ENCODE assay signal across 28 cellular contexts in the genomic region with DNA sequence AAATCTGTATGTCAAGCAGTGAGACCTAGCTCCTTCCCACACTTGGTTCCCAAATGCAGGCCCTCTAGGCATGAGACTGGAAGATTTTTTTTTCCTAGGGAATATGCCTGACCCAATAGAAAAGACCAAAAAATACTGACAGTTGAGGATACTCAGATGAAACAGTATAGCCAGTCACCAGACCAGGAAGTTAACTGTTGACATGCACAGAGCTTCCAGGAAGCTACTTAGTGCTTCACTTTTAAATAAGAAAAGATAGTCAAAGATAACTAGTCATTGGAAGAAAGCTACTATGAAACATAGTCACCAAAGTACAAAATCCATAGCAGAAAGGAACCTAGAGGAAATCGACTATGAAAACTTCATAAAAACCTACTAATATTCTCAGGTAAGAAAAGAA. TPM values are rescaled to one million over a fixed set of nuclear protein-coding genes. Genes with fewer than 3 reads are reported as not detected.
DNase-seq lines count a peak whose midpoint lies in the region; ATAC-seq, FAIRE-seq and TF ChIP-seq lines count a peak whose summit lies in the region.
"Had no signal": no experiment of that assay in that cellular context is flagged by ENCODE, and none has a peak within 500 bp of the region (broad histone marks: within the 10 kb centered on the region; RNA-seq: fewer than 3 reads in every experiment).

No MANE protein-coding gene starts in this region.

- no peak for TF ChIP-seq RAD21 in HepG2 (CRISPR knock-in tag; IDR thresholded peaks at IDR 0.05)

- peak overlapping the region; percentile 42 for H3K27ac Mint-ChIP-seq in activated CD4-positive, alpha-beta T cell treated with anti-CD3 and anti-CD28 coated beads, Interleukin-2, amount 10 ng/mL, durations not matched to agents 7 days and 5 days
- H3K27ac Mint-ChIP-seq in activated T-helper 2 cell treated with anti-CD3 and anti-CD28 coated beads, Interferon-gamma antibody, Interleukin-2, Interleukin-4, amounts not matched to agents 10 μg/mL and 5 μg/mL and 100 μg/mL, durations not matched to agents 14 hours and 24 hours and 36 hours: peak overlapping the region; percentile 79
- H3K27ac Mint-ChIP-seq: CD4-positive, alpha-beta T cell had no signal

- H3K4me3 ChIP-seq in HepG2 (replicated peaks in 1 of 3; ENCODE audit: insufficient read depth in 1 of 3, low read depth in 2 of 3, low read length in 3 of 3): no peak overlapping the region
- H3K4me3 ChIP-seq in right lobe of liver: no peak overlapping the region
- H3K4me3 ChIP-seq: BLaER1, K562 had no signal

- TF ChIP-seq EP300 in HepG2 (IDR thresholded peaks at IDR 0.05; ENCODE audit: low read depth in 2 of 2, low read length in 2 of 2) (no peak), HepG2 (CRISPR knock-in tag; IDR thresholded peaks at IDR 0.05; ENCODE audit: borderline replicate concordance) (no peak)

- peaks cover 23% of the 10 kb centered on the region for H3K4me1 Mint-ChIP-seq in activated CD4-positive, alpha-beta T cell treated with anti-CD3 and anti-CD28 coated beads, Interleukin-2, amount 10 ng/mL, durations not matched to agents 7 days and 5 days
- H3K4me1 Mint-ChIP-seq in activated T-helper 2 cell treated with anti-CD3 and anti-CD28 coated beads, Interferon-gamma antibody, Interleukin-2, Interleukin-4, amounts not matched to agents 10 μg/mL and 5 μg/mL and 100 μg/mL, durations not matched to agents 14 hours and 24 hours and 36 hours (ENCODE audit: low read depth): peaks cover 20% of the 10 kb centered on the region

- H3K27me3 ChIP-seq in HepG2 (ENCODE audit: control insufficient read depth in 1 of 2, insufficient read depth in 2 of 2, low read length in 2 of 2) (no peaks in the 10 kb centered on the region), right lobe of liver (no peaks in the 10 kb centered on the region)
- H3K27me3 ChIP-seq: BLaER1 had no signal

- no peaks in the 10 kb centered on the region for H3K4me1 ChIP-seq in HepG2 (ENCODE audit: insufficient read depth, low read length)
- H3K4me1 ChIP-seq in right lobe of liver: no peaks in the 10 kb centered on the region
- H3K4me1 ChIP-seq: BLaER1 had no signal

- no peaks in the 10 kb centered on the region for H3K79me2 ChIP-seq in HepG2 (ENCODE audit: insufficient read depth, low read length)

- TF ChIP-seq POLR2A in HepG2 (IDR thresholded peaks at IDR 0.05; ENCODE audit: insufficient read depth in 1 of 2, low read depth in 2 of 2, low read length in 2 of 2): no peak
- no peak for TF ChIP-seq POLR2A in right lobe of liver (IDR thresholded peaks at IDR 0.05)

- POLR2A ChIA-PET in activated CD4-positive, alpha-beta T cell treated with anti-CD3 and anti-CD28 coated beads, Interleukin-2, amount 10 ng/mL, durations not matched to agents 7 days and 5 days (lab: Charles Lee): interaction anchor here (0.6 kb wide), 1 partner anchor 121 kb away, joined by 7 read pairs; no protein-coding TSS in a partner anchor
- POLR2A ChIA-PET in HepG2 (lab: Yijun Ruan, JAX): no interaction called here

- H3K4me3 Mint-ChIP-seq in activated CD4-positive, alpha-beta T cell treated with anti-CD3 and anti-CD28 coated beads, Interleukin-2, amount 10 ng/mL, durations not matched to agents 7 days and 5 days: no peak overlapping the region
- H3K4me3 Mint-ChIP-seq in activated T-helper 2 cell treated with anti-CD3 and anti-CD28 coated beads, Interferon-gamma antibody, Interleukin-2, Interleukin-4, amounts not matched to agents 10 μg/mL and 5 μg/mL and 100 μg/mL, durations not matched to agents 14 hours and 24 hours and 36 hours (ENCODE audit: low read depth): no peak overlapping the region
- H3K4me3 Mint-ChIP-seq: CD4-positive, alpha-beta T cell had no signal

- H3K9me3 Mint-ChIP-seq in activated CD4-positive, alpha-beta T cell treated with anti-CD3 and anti-CD28 coated beads, Interleukin-2, amount 10 ng/mL, durations not matched to agents 7 days and 5 days: no peaks in the 10 kb centered on the region
- no peaks in the 10 kb centered on the region for H3K9me3 Mint-ChIP-seq in activated T-helper 2 cell treated with anti-CD3 and anti-CD28 coated beads, Interferon-gamma antibody, Interleukin-2, Interleukin-4, amounts not matched to agents 10 μg/mL and 5 μg/mL and 100 μg/mL, durations not matched to agents 14 hours and 24 hours and 36 hours
- H3K9me3 Mint-ChIP-seq: CD4-positive, alpha-beta T cell had no signal

- no peak for FAIRE-seq in HepG2 (lab: Jason Lieb, UNC)
- FAIRE-seq: D721Med, GM18507, K562, RCC 7860 had no signal

- no peak overlapping the region for H3K27ac ChIP-seq in HepG2 (ENCODE audit: extremely low read length, insufficient read depth, low read length)
- no peak overlapping the region for H3K27ac ChIP-seq in right lobe of liver
- H3K27ac ChIP-seq: BLaER1 had no signal

- CTCF ChIA-PET in activated CD4-positive, alpha-beta T cell treated with anti-CD3 and anti-CD28 coated beads, Interleukin-2, amount 10 ng/mL, durations not matched to agents 7 days and 5 days (lab: Charles Lee): interaction anchor here (0.7 kb wide), 1 partner anchor 29 kb away, joined by 3 read pairs; no protein-coding TSS in a partner anchor
- CTCF ChIA-PET in HepG2 (lab: Yijun Ruan, JAX; ENCODE audit: low intra/inter-chr PET ratio, low total read pairs): no interaction called here

- TSS peak; percentile 32 for BruUV-seq in HepG2 (replicated peaks; lab: Mats Ljungman, UMichigan)

- H3K36me3 Mint-ChIP-seq in activated CD4-positive, alpha-beta T cell treated with anti-CD3 and anti-CD28 coated beads, Interleukin-2, amount 10 ng/mL, durations not matched to agents 7 days and 5 days (ENCODE audit: low read depth): peaks cover 40% of the 10 kb centered on the region
- H3K36me3 Mint-ChIP-seq in activated T-helper 2 cell treated with anti-CD3 and anti-CD28 coated beads, Interferon-gamma antibody, Interleukin-2, Interleukin-4, amounts not matched to agents 10 μg/mL and 5 μg/mL and 100 μg/mL, durations not matched to agents 14 hours and 24 hours and 36 hours (ENCODE audit: low read depth): peaks cover 44% of the 10 kb centered on the region

- in situ Hi-C loops in HepG2 (cut with HindIII; ENCODE audit: extremely low pct_ligation_motif_present, low pct_unique_long_range_greater_than_20kb): no loop called here

- peaks cover 0 to 35% of the 10 kb centered on the region in 2 experiments; a peak in 3 of 5 replicates for H3K36me3 ChIP-seq in HepG2 (replicated peaks in 1 of 2; ENCODE audit: control insufficient read depth in 1 of 2, insufficient read depth in 2 of 2, low read length in 2 of 2)
- H3K36me3 ChIP-seq in right lobe of liver: no peaks in the 10 kb centered on the region

- H3K9ac ChIP-seq in HepG2 (ENCODE audit: insufficient read depth, low read depth, low read length): no peak overlapping the region
- H3K9ac ChIP-seq: BLaER1 had no signal

- no peaks in the 10 kb centered on the region for H3K27me3 Mint-ChIP-seq in activated CD4-positive, alpha-beta T cell treated with anti-CD3 and anti-CD28 coated beads, Interleukin-2, amount 10 ng/mL, durations not matched to agents 7 days and 5 days
- H3K27me3 Mint-ChIP-seq in activated T-helper 2 cell treated with anti-CD3 and anti-CD28 coated beads, Interferon-gamma antibody, Interleukin-2, Interleukin-4, amounts not matched to agents 10 μg/mL and 5 μg/mL and 100 μg/mL, durations not matched to agents 14 hours and 24 hours and 36 hours (ENCODE audit: low read depth): no peaks in the 10 kb centered on the region
- H3K27me3 Mint-ChIP-seq: CD4-positive, alpha-beta T cell had no signal

- H2AFZ ChIP-seq in HepG2 (ENCODE audit: low read length): no peak overlapping the region

- DNase-seq in activated CD4-positive, alpha-beta T cell treated with anti-CD3 and anti-CD28 coated beads, Interleukin-2, amount 10 ng/mL, durations not matched to agents 7 days and 5 days: no peak
- no peak for DNase-seq in activated CD4-positive, alpha-beta T cell treated with anti-CD3 and anti-CD28 coated beads, Interleukin-2, amount 50 U/mL, for 4 hours
- DNase-seq in HepG2 (ENCODE audit: low spot score): no peak
- no peak for DNase-seq in right lobe of liver
- DNase-seq in activated T-helper 2 cell treated with anti-CD3 and anti-CD28 coated beads, Interferon-gamma antibody, Interleukin-2, Interleukin-4, amounts not matched to agents 10 μg/mL and 5 μg/mL and 100 μg/mL, durations not matched to agents 14 hours and 24 hours and 36 hours (ENCODE audit: low spot score): no peak
- DNase-seq: CD4-positive, alpha-beta T cell; H7; Kasumi-1; MV-4-11; NCI-H1105; NCI-H146; NCI-H2029; NCI-H446; NCI-H524 treated with DMSO at 0.1 percent for 48 hours; NCI-H774; SIG-M5 had no signal

- 41% methylated on average over 1 of the region's 1 CpG for WGBS in HepG2 (ENCODE audit: low lambda C conversion rate)
- whole genome bisulfite sequencing in right lobe of liver (ENCODE audit: insufficient coverage, low coverage, low lambda C conversion rate, missing lambda C conversion rate): 100% methylated on average over 1 of the region's 1 CpG

- no peaks in the 10 kb centered on the region for H4K20me1 ChIP-seq in HepG2 (ENCODE audit: insufficient read depth, low read length)
- H4K20me1 ChIP-seq: BLaER1 had no signal

- H3K9me3 ChIP-seq in HepG2 (ENCODE audit: low read length) (no peaks in the 10 kb centered on the region), right lobe of liver (no peaks in the 10 kb centered on the region)

- no peak overlapping the region for H3K4me2 ChIP-seq in HepG2 (ENCODE audit: low read depth, low read length)
- H3K4me2 ChIP-seq: BLaER1 had no signal

- TF ChIP-seq CTCF in HepG2 (CRISPR knock-in tag; IDR thresholded peaks at IDR 0.05): no peak
- TF ChIP-seq CTCF in right lobe of liver (IDR thresholded peaks at IDR 0.05): no peak

- intact Hi-C loops in HepG2 (cut with micrococcal nuclease; ENCODE audit: unreplicated experiment) (no loop called here), right lobe of liver (cut with DNase I) (no loop called here)
- intact Hi-C loops in activated T-helper 2 cell treated with anti-CD3 and anti-CD28 coated beads, Interferon-gamma antibody, Interleukin-2, Interleukin-4, amounts not matched to agents 10 μg/mL and 5 μg/mL and 100 μg/mL, durations not matched to agents 14 hours and 24 hours and 36 hours (cut with micrococcal nuclease): no loop called here

- ATAC-seq in HepG2 (no peak), right lobe of liver (no peak), GM19467 (IDR thresholded peaks at IDR 0.05; ENCODE audit: unreplicated experiment) (no peak), HG02973 (IDR thresholded peaks at IDR 0.05; ENCODE audit: unreplicated experiment) (no peak)
- ATAC-seq: K562 had no signal

RNA-seq across cellular contexts. Expression of a gene that starts 32.3 kb away (rescaled TPM):
- 10 to 100 TPM; 26.3 to 33.5 TPM for total RNA-seq in activated CD4-positive, alpha-beta T cell treated with anti-CD3 and anti-CD28 coated beads, Interleukin-2, amount 10 ng/mL, durations not matched to agents 7 days and 5 days
- total RNA-seq in HepG2 (2016; rRNA removed; fragmentation: Illumina TruSeq; extraction: Trizol) (24.6 and 28.3 TPM in 2 replicates), right lobe of liver (1 to 10 TPM in 4 of 6 experiments, under 1 TPM in 2; 0.46 to 4.0 (median 1.8) TPM)
- 2.6 and 3.3 TPM in 2 replicates for total RNA-seq in HepG2 (2016; cell fraction: cytosol; rRNA removed; fragmentation: Illumina TruSeq; extraction: Trizol; ENCODE audit: low read depth)
- total RNA-seq in HepG2 (2016; cell fraction: insoluble cytoplasmic fraction; rRNA removed; fragmentation: Illumina TruSeq; extraction: Trizol): 19.9 and 29.6 TPM in 2 replicates
- 5.4 TPM in 2 replicates for total RNA-seq in HepG2 (2016; cell fraction: membrane; rRNA removed; fragmentation: Illumina TruSeq; extraction: Trizol)
- total RNA-seq in HepG2 (2016; cell fraction: nucleus; rRNA removed; fragmentation: Illumina TruSeq; extraction: Trizol): 33.0 and 36.6 TPM in 2 replicates
- 1.8 and 3.1 TPM in 2 replicates for polyA plus RNA-seq in HepG2 (2011; rRNA removed)
- polyA plus RNA-seq in HepG2 (2011; cell fraction: cytosol; rRNA removed): 0.48 and 1.6 TPM in 2 replicates
- 2.2 and 3.1 TPM in 2 replicates for polyA plus RNA-seq in HepG2 (2011; cell fraction: nucleus; rRNA removed)
- polyA plus RNA-seq in HepG2 (2012): 0.95 and 4.7 TPM in 2 replicates
- 0.29 and 0.40 TPM in 2 replicates for polyA plus RNA-seq in HepG2 (2016; cell fraction: cytosol; fragmentation: Illumina TruSeq; extraction: Trizol; ENCODE audit: low read depth)
- 13.9 and 14.6 TPM in 2 replicates for polyA plus RNA-seq in HepG2 (2016; cell fraction: insoluble cytoplasmic fraction; fragmentation: Illumina TruSeq; extraction: Trizol; ENCODE audit: low read depth)
- 0.37 and 2.5 TPM in 2 replicates for polyA plus RNA-seq in HepG2 (2016; cell fraction: membrane; fragmentation: Illumina TruSeq; extraction: Trizol; ENCODE audit: low read depth)
- 27.2 and 32.6 TPM in 2 replicates for polyA plus RNA-seq in HepG2 (2016; cell fraction: nucleus; fragmentation: Illumina TruSeq; extraction: Trizol; ENCODE audit: insufficient read depth, low read depth)
- polyA minus RNA-seq in HepG2 (2011; rRNA and poly(A)+ RNA removed; ENCODE audit: low replicate concordance): 0.74 and 5.3 TPM in 2 replicates
- 3.3 and 3.8 TPM in 2 replicates for polyA minus RNA-seq in HepG2 (2011; cell fraction: cytosol; rRNA and poly(A)+ RNA removed)
- 16.8 and 23.8 TPM in 2 replicates for polyA minus RNA-seq in HepG2 (2011; cell fraction: nucleus; rRNA and poly(A)+ RNA removed)
- total RNA-seq in activated T-helper 2 cell treated with anti-CD3 and anti-CD28 coated beads, Interferon-gamma antibody, Interleukin-2, Interleukin-4, amounts not matched to agents 10 μg/mL and 5 μg/mL and 100 μg/mL, durations not matched to agents 14 hours and 24 hours and 36 hours: 18.6 and 19.4 TPM in 2 replicates

RNA-seq across cellular contexts. Expression of a gene that starts 32.5 kb away (rescaled TPM):
- total RNA-seq in activated CD4-positive, alpha-beta T cell treated with anti-CD3 and anti-CD28 coated beads, Interleukin-2, amount 10 ng/mL, durations not matched to agents 7 days and 5 days: not detected
- total RNA-seq in HepG2 (2016; rRNA removed; fragmentation: Illumina TruSeq; extraction: Trizol) (0.09 TPM in 1 of 2 replicates, not detected in the other), right lobe of liver (not detected)
- not detected in 2 replicates for total RNA-seq in HepG2 (2016; cell fraction: cytosol; rRNA removed; fragmentation: Illumina TruSeq; extraction: Trizol; ENCODE audit: low read depth)
- total RNA-seq in HepG2 (2016; cell fraction: insoluble cytoplasmic fraction; rRNA removed; fragmentation: Illumina TruSeq; extraction: Trizol): not detected in 2 replicates
- 0.09 TPM in 1 of 2 replicates, not detected in the other for total RNA-seq in HepG2 (2016; cell fraction: membrane; rRNA removed; fragmentation: Illumina TruSeq; extraction: Trizol)
- total RNA-seq in HepG2 (2016; cell fraction: nucleus; rRNA removed; fragmentation: Illumina TruSeq; extraction: Trizol): not detected in 2 replicates
- 0.05 TPM in 1 of 2 replicates, not detected in the other for polyA plus RNA-seq in HepG2 (2011; rRNA removed)
- polyA plus RNA-seq in HepG2 (2011; cell fraction: cytosol; rRNA removed): not detected in 2 replicates
- polyA plus RNA-seq in HepG2 (2011; cell fraction: nucleus; rRNA removed): 0.09 TPM in 1 of 2 replicates, not detected in the other
- not detected in 2 replicates for polyA plus RNA-seq in HepG2 (2012)
- polyA plus RNA-seq in HepG2 (2016; cell fraction: cytosol; fragmentation: Illumina TruSeq; extraction: Trizol; ENCODE audit: low read depth): not detected in 2 replicates
- polyA plus RNA-seq in HepG2 (2016; cell fraction: insoluble cytoplasmic fraction; fragmentation: Illumina TruSeq; extraction: Trizol; ENCODE audit: low read depth): not detected in 2 replicates
- not detected in 2 replicates for polyA plus RNA-seq in HepG2 (2016; cell fraction: membrane; fragmentation: Illumina TruSeq; extraction: Trizol; ENCODE audit: low read depth)
- polyA plus RNA-seq in HepG2 (2016; cell fraction: nucleus; fragmentation: Illumina TruSeq; extraction: Trizol; ENCODE audit: insufficient read depth, low read depth): 0.59 TPM in 1 of 2 replicates, not detected in the other
- not detected in 2 replicates for polyA minus RNA-seq in HepG2 (2011; rRNA and poly(A)+ RNA removed; ENCODE audit: low replicate concordance)
- polyA minus RNA-seq in HepG2 (2011; cell fraction: cytosol; rRNA and poly(A)+ RNA removed): not detected in 2 replicates
- not detected in 2 replicates for polyA minus RNA-seq in HepG2 (2011; cell fraction: nucleus; rRNA and poly(A)+ RNA removed)
- total RNA-seq in activated T-helper 2 cell treated with anti-CD3 and anti-CD28 coated beads, Interferon-gamma antibody, Interleukin-2, Interleukin-4, amounts not matched to agents 10 μg/mL and 5 μg/mL and 100 μg/mL, durations not matched to agents 14 hours and 24 hours and 36 hours: not detected in 2 replicates
- total RNA-seq: CD4-positive, alpha-beta T cell; Daoy; G401; H7; HT1080; K562; MCF 10A had no signal
- polyA plus RNA-seq: AG04450, K562 had no signal
